ENCODE assay signal across 8 cellular contexts in genomic region chr3:132549890-132550578, GRCh38. TPM values are rescaled to one million over a fixed set of nuclear protein-coding genes. Genes with fewer than 3 reads are reported as not detected.
DNase-seq lines count a peak whose midpoint lies in the region; ATAC-seq lines count a peak whose summit lies in the region.

No MANE protein-coding gene starts in this region.

- no peaks in the 10 kb centered on the region for H4K20me1 ChIP-seq in BLaER1 treated with 17β-estradiol and CSF1 and Interleukin-3, amounts not matched to agents 10 nM and 100 nM

- H3K27ac ChIP-seq in BLaER1 treated with 17β-estradiol and CSF1 and Interleukin-3, amounts not matched to agents 10 nM and 100 nM: peak overlapping the region in 8 of 11 experiments; percentile 1 to 66 (median 38); a peak in 12 of 22 replicates
- H3K27ac ChIP-seq in aorta (ENCODE audit: low read depth in 1 of 2, low read length in 2 of 2): no peak overlapping the region

- peak; percentile 6 for DNase-seq in amniotic stem cell (lab: John Stamatoyannopoulos, UW)
- no peak for DNase-seq in NCI-H1048 (lab: John Stamatoyannopoulos, UW)
- no peak for DNase-seq in posterior vena cava (ENCODE audit: low spot score)
- DNase-seq in aorta: no peak
- no peak for DNase-seq in NCI-H2227 (lab: John Stamatoyannopoulos, UW; ENCODE audit: unreplicated experiment)

- H3K4me3 ChIP-seq in BLaER1 treated with 17β-estradiol and CSF1 and Interleukin-3, amounts not matched to agents 10 nM and 100 nM: no peak overlapping the region
- H3K4me3 ChIP-seq in aorta (ENCODE audit: low read length in 2 of 2): no peak overlapping the region

- H3K4me2 ChIP-seq in BLaER1 treated with 17β-estradiol and CSF1 and Interleukin-3, amounts not matched to agents 10 nM and 100 nM: peak overlapping the region; percentile 28 to 78 (median 63)

- peaks cover 16 to 85% (median 29%) of the 10 kb centered on the region in 10 experiments for H3K4me1 ChIP-seq in BLaER1 treated with 17β-estradiol and CSF1 and Interleukin-3, amounts not matched to agents 10 nM and 100 nM
- peaks cover 0 to 12% of the 10 kb centered on the region in 2 donors for H3K4me1 ChIP-seq in aorta (ENCODE audit: control insufficient read depth in 1 of 2, insufficient read depth in 2 of 2, low read length in 2 of 2)

- no peaks in the 10 kb centered on the region; a peak in 1 of 22 replicates for H3K36me3 ChIP-seq in BLaER1 treated with 17β-estradiol and CSF1 and Interleukin-3, amounts not matched to agents 10 nM and 100 nM
- H3K36me3 ChIP-seq in aorta (ENCODE audit: control insufficient read depth in 1 of 2, insufficient read depth in 2 of 2, low read length in 1 of 2): no peaks in the 10 kb centered on the region

- peak overlapping the region in 2 of 11 experiments; percentile 2 to 12; a peak in 1 of 22 replicates for H3K9ac ChIP-seq in BLaER1 treated with 17β-estradiol and CSF1 and Interleukin-3, amounts not matched to agents 10 nM and 100 nM

- ATAC-seq in GM19035 (IDR thresholded peaks at IDR 0.05; ENCODE audit: unreplicated experiment) (peak; percentile 77), HG03196 (IDR thresholded peaks at IDR 0.05; ENCODE audit: unreplicated experiment) (peak; percentile 67), aorta (ENCODE audit: low FRiP score) (no peak)

- peaks cover 0 to 9% (median 7%) of the 10 kb centered on the region in 11 experiments; a peak in 12 of 22 replicates for H3K9me3 ChIP-seq in BLaER1 treated with 17β-estradiol and CSF1 and Interleukin-3, amounts not matched to agents 10 nM and 100 nM (replicated peaks in 1 of 11)
- H3K9me3 ChIP-seq in aorta (ENCODE audit: control insufficient read depth, low read length): no peaks in the 10 kb centered on the region

- intact Hi-C loops in posterior vena cava (cut with DNase I) (no loop called here), aorta (cut with DNase I) (no loop called here)

- H3K27me3 ChIP-seq in BLaER1 treated with 17β-estradiol and CSF1 and Interleukin-3, amounts not matched to agents 10 nM and 100 nM: no peaks in the 10 kb centered on the region
- H3K27me3 ChIP-seq in aorta (ENCODE audit: control insufficient read depth in 1 of 2, insufficient read depth in 2 of 2, low read length in 1 of 2): no peaks in the 10 kb centered on the region

RNA-seq across cellular contexts. Expression of gene ACKR4, which starts 47.0 kb away (rescaled TPM):
- total RNA-seq in posterior vena cava (1 to 10 TPM; 5.8 to 7.6 TPM), aorta (10 to 100 TPM; 15.5 to 18.3 TPM)
- 10 to 100 TPM; 12.9 to 24.3 TPM for polyA plus RNA-seq in aorta

Comparison
In these comparisons a context has a peak if more than half of its experiments do, and no peak if none do; other contexts are left out.
1. H3K27ac ChIP-seq: peak in BLaER1 treated with 17β-estradiol and CSF1 and Interleukin-3, amounts not matched to agents 10 nM and 100 nM (8 of 11); none in aorta (0 of 2).